In the genomic region with DNA sequence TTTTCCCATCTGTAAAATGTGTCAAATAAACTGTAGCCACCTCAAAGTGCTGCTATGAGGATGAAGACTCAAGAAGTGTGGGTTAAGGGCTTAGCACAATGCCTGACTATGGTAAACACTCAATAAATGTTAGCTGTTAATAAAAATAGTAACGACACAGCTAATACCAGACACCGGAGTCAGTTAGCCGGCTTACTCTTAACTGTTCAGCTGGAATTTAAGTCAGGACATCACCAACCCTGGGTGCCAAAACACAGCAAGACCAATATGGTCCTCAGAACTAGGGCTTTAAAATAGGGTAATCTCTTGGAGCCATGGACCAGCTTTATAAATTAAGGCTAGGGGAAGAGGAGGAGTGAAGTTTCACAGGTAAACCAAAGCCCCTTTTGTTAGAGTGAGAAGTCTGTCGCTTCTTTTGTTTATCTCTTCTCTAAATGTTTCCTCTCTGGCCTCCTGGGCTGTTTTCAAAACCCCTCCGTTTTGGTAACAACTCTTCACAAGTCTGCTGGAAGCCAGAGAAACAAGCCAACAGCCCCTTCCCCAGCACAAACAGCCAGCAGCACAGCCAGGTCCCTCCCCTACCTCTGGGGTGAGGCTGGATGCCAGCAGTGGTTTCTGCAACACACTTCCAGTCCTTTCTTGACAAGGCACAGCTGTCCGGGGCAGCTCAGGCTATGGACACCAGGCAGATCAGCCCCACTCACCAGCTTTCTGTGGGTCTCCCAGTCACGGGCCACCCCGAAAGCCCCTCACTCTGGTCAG, we compare ENCODE assay signal across 1 cellular context.
TF ChIP-seq lines count a peak whose summit lies in the region.

No MANE protein-coding gene starts in this region.

TF ChIP-seq in IMR-90, 13 proteins besides CTCF, POLR2A, EP300 and RAD21:
- TF ChIP-seq CEBPB (IDR thresholded peaks at IDR 0.05; ENCODE audit: low read depth, low read length) (no peak), SMC3 (IDR thresholded peaks at IDR 0.05; ENCODE audit: low read depth, low read length) (no peak), NFE2L2 (IDR thresholded peaks at IDR 0.05; ENCODE audit: low read depth, low read length) (no peak), FOS (IDR thresholded peaks at IDR 0.05; ENCODE audit: low read depth, low read length) (no peak), RFX5 (IDR thresholded peaks at IDR 0.05; ENCODE audit: low read depth, low read length) (no peak), MXI1 (IDR thresholded peaks at IDR 0.05; ENCODE audit: borderline replicate concordance, low read depth, low read length) (no peak), MAFK (IDR thresholded peaks at IDR 0.05; ENCODE audit: low read depth, low read length) (no peak), BHLHE40 (IDR thresholded peaks at IDR 0.05; ENCODE audit: low read depth, low read length) (no peak)
